In the genomic region with DNA sequence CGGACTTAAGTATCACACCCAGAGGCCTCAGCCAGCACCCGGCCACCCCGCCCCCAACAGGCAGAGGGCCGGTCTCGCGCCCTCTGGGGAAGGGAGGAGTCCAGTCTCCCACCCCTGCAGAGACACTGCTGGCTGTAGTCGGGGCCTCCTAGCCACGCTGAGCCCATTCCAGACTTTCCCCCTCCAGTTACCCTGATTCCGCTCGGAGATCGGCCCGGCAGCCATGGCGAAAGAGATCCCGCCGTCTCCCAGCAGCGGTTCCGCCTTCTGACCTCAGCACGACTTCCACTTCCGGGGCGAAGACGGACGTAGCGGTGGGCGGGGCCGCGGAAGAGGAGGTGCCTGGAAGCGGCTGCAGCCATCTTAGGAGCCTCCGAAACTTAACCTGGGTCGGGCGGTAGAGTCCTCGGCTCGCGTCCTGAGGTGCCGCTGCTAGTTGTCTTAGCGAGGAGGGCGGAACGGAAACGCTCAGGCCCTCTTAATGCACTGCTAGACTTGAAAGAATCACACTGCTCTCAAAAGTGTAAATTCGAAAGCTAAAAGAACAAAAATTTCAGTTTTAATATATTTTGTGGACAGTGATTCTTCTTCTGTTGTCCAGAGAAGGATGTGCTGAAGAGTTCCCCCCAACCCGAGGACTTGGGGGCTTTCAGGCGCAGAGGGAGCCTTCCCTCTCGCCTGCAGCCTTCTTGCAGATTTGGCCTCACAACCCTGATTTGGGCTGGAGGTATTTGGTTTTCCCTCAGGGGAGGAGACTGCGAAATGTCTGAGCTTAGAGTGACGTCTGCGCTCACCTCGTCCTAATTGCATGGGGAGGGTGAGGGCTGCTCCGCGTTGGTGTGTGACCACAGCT, we compare ENCODE assay signal across 8 cellular contexts. TPM values are rescaled to one million over a fixed set of nuclear protein-coding genes. Genes with fewer than 3 reads are reported as not detected.
A peak's percentile ranks its signal among the peaks of the same experiment; 100 is the strongest.
DNase-seq lines count a peak whose midpoint lies in the region; ATAC-seq and TF ChIP-seq lines count a peak whose summit lies in the region.

A gene with protein sequence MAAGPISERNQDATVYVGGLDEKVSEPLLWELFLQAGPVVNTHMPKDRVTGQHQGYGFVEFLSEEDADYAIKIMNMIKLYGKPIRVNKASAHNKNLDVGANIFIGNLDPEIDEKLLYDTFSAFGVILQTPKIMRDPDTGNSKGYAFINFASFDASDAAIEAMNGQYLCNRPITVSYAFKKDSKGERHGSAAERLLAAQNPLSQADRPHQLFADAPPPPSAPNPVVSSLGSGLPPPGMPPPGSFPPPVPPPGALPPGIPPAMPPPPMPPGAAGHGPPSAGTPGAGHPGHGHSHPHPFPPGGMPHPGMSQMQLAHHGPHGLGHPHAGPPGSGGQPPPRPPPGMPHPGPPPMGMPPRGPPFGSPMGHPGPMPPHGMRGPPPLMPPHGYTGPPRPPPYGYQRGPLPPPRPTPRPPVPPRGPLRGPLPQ (minus strand): TSS at position 269 of the 853 bp plus-strand sequence. CDS start 44 bp downstream, at position 225.

- ATAC-seq in GM19455 (IDR thresholded peaks at IDR 0.05; ENCODE audit: unreplicated experiment) (peak; percentile 88), right lobe of liver (peak; percentile 98 to 99 (median 98))

- peak within 1 kb of the TSS; percentile 90 to 98 (median 96) for H3K4me3 Mint-ChIP-seq in CD4-positive, alpha-beta memory T cell
- H3K4me3 Mint-ChIP-seq in activated CD4-positive, alpha-beta memory T cell treated with anti-CD3 and anti-CD28 coated beads for 36 hours, result peak within 1 kb of the TSS; percentile 98

- no peaks in the 10 kb centered on the region for H3K27me3 ChIP-seq in CD4-positive, alpha-beta memory T cell (ENCODE audit: insufficient read depth, low read length)
- no peaks in the 10 kb centered on the region for H3K27me3 ChIP-seq in dorsolateral prefrontal cortex
- no peaks in the 10 kb centered on the region for H3K27me3 ChIP-seq in right lobe of liver

- TF ChIP-seq POLR2A in right lobe of liver (IDR thresholded peaks at IDR 0.05), result peak; percentile 95

- H3K4me3 ChIP-seq in CD4-positive, alpha-beta memory T cell (ENCODE audit: low read length in 2 of 2), result peak within 1 kb of the TSS; percentile 80 to 86
- H3K4me3 ChIP-seq in dorsolateral prefrontal cortex, result peak within 1 kb of the TSS; percentile 73 to 100 (median 92)
- peak within 1 kb of the TSS; percentile 76 to 94 (median 91) for H3K4me3 ChIP-seq in right lobe of liver

- 0% methylated on average over 17 of the region's 48 CpGs for WGBS in right lobe of liver (ENCODE audit: insufficient coverage, low coverage, low lambda C conversion rate, missing lambda C conversion rate)

- H3K9me3 Mint-ChIP-seq in CD4-positive, alpha-beta memory T cell, result no peaks in the 10 kb centered on the region
- no peaks in the 10 kb centered on the region for H3K9me3 Mint-ChIP-seq in activated CD4-positive, alpha-beta memory T cell treated with anti-CD3 and anti-CD28 coated beads for 36 hours

- peak within 1 kb of the TSS; percentile 87 for H3K27ac ChIP-seq in CD4-positive, alpha-beta memory T cell (ENCODE audit: low read depth, low read length)
- peak within 1 kb of the TSS; percentile 78 to 99 (median 97) for H3K27ac ChIP-seq in dorsolateral prefrontal cortex
- peak within 1 kb of the TSS; percentile 89 to 99 (median 93) for H3K27ac ChIP-seq in right lobe of liver

- no peaks in the 10 kb centered on the region for H3K9me3 ChIP-seq in CD4-positive, alpha-beta memory T cell (ENCODE audit: control insufficient read depth in 1 of 2, low read length in 2 of 2)
- no peaks in the 10 kb centered on the region for H3K9me3 ChIP-seq in right lobe of liver

- intact Hi-C loops in CD4-positive, alpha-beta memory T cell (cut with micrococcal nuclease), result loop anchor here (1.0 kb wide), 3 partner anchors 12 to 40 kb away; a partner anchor contains a TSS
- intact Hi-C loops in activated CD4-positive, alpha-beta memory T cell treated with anti-CD3 and anti-CD28 coated beads for 36 hours (cut with micrococcal nuclease), result loop anchor here (1.0 kb wide), 4 partner anchors 9 to 39 kb away; a partner anchor contains a TSS
- intact Hi-C loops in dorsolateral prefrontal cortex (cut with DNase I) (loop anchor here in 1 of 2 donors (1.0 kb wide), 1 partner anchor 28 kb away; a partner anchor contains a TSS), right lobe of liver (cut with DNase I) (no loop called here)

- CTCF ChIA-PET in CD4-positive, alpha-beta memory T cell (lab: Charles Lee; ENCODE audit: partially characterized antibody), result interaction anchor here (1.0 to 2.2 kb wide), 4 partner anchors 34 to 259 kb away, joined by 3 to 13 read pairs (median 6); a partner anchor contains a TSS
- CTCF ChIA-PET in activated CD4-positive, alpha-beta memory T cell treated with anti-CD3 and anti-CD28 coated beads for 36 hours (lab: Charles Lee), result interaction anchor here (0.9 to 1.2 kb wide), 3 partner anchors 28 to 82 kb away, joined by 3 to 6 read pairs (median 4); a partner anchor contains a TSS

- peaks cover 32 to 45% of the 10 kb centered on the region in 2 donors for H3K36me3 Mint-ChIP-seq in CD4-positive, alpha-beta memory T cell
- peaks cover 33% of the 10 kb centered on the region for H3K36me3 Mint-ChIP-seq in activated CD4-positive, alpha-beta memory T cell treated with anti-CD3 and anti-CD28 coated beads for 36 hours

- peaks cover 40% of the 10 kb centered on the region for H3K4me1 ChIP-seq in CD4-positive, alpha-beta memory T cell (ENCODE audit: insufficient read depth, low read length)
- peaks cover 0 to 10% (median 3%) of the 10 kb centered on the region in 4 donors for H3K4me1 ChIP-seq in right lobe of liver

- POLR2A ChIA-PET in CD4-positive, alpha-beta memory T cell (lab: Charles Lee; ENCODE audit: partially characterized antibody), result interaction anchor here (0.8 to 6.6 kb wide), 26 partner anchors 9 to 702 kb away, joined by 3 to 176 read pairs (median 5); a partner anchor contains a TSS
- POLR2A ChIA-PET in activated CD4-positive, alpha-beta memory T cell treated with anti-CD3 and anti-CD28 coated beads for 36 hours (lab: Charles Lee), result interaction anchor here (0.6 to 2.8 kb wide), 7 partner anchors 9 to 437 kb away, joined by 3 to 34 read pairs (median 5); a partner anchor contains a TSS

- peaks cover 36% of the 10 kb centered on the region for H3K36me3 ChIP-seq in CD4-positive, alpha-beta memory T cell (ENCODE audit: insufficient read depth, low read length)
- H3K36me3 ChIP-seq in right lobe of liver, result peaks cover 20 to 37% (median 26%) of the 10 kb centered on the region in 4 donors

- peak within 1 kb of the TSS; percentile 95 to 98 (median 97) for H3K27ac Mint-ChIP-seq in CD4-positive, alpha-beta memory T cell
- H3K27ac Mint-ChIP-seq in activated CD4-positive, alpha-beta memory T cell treated with anti-CD3 and anti-CD28 coated beads for 36 hours, result peak within 1 kb of the TSS; percentile 87

- peaks cover 28 to 53% (median 41%) of the 10 kb centered on the region in 4 donors for H3K4me1 Mint-ChIP-seq in CD4-positive, alpha-beta memory T cell
- peaks cover 39% of the 10 kb centered on the region for H3K4me1 Mint-ChIP-seq in activated CD4-positive, alpha-beta memory T cell treated with anti-CD3 and anti-CD28 coated beads for 36 hours (ENCODE audit: low read depth)

- TF ChIP-seq CTCF in dorsolateral prefrontal cortex (IDR thresholded peaks at IDR 0.05 in 54 of 56, conservative IDR thresholded peaks at IDR 0.05 in 2 of 56; ENCODE audit: low read depth in 1 of 56, partially characterized antibody in 56 of 56) (peak in 50 of 56 donors; percentile 6 to 64 (median 38)), right lobe of liver (IDR thresholded peaks at IDR 0.05) (peak in 1 of 4 donors; percentile 9)

- H3K27me3 Mint-ChIP-seq in CD4-positive, alpha-beta memory T cell, result peaks cover 3% of the 10 kb centered on the region in 2 donors
- no peaks in the 10 kb centered on the region for H3K27me3 Mint-ChIP-seq in activated CD4-positive, alpha-beta memory T cell treated with anti-CD3 and anti-CD28 coated beads for 36 hours

- peak; percentile 93 to 97 (median 94) for DNase-seq in CD4-positive, alpha-beta memory T cell
- peak; percentile 92 for DNase-seq in HK-2 (ENCODE audit: unreplicated experiment)
- peak; percentile 94 for DNase-seq in NCI-H82 treated with DMSO at 0.1 percent for 48 hours (lab: John Stamatoyannopoulos, UW; ENCODE audit: unreplicated experiment)
- peak; percentile 97 for DNase-seq in activated CD4-positive, alpha-beta memory T cell treated with anti-CD3 and anti-CD28 coated beads for 36 hours
- DNase-seq in dorsolateral prefrontal cortex, result peak; percentile 95 to 99 (median 97)
- peak; percentile 96 to 97 (median 97) for DNase-seq in right lobe of liver
- peak; percentile 96 for DNase-seq in stimulated activated CD4-positive, alpha-beta T cell treated with anti-CD3 and anti-CD28 coated beads, Interleukin-4, amount 100 ng/mL, for 24 hours

RNA-seq across cellular contexts. Expression of the gene that starts here (rescaled TPM):
- total RNA-seq in CD4-positive, alpha-beta memory T cell, result 10 to 100 TPM; 47.7 to 48.8 TPM
- polyA plus RNA-seq in CD4-positive, alpha-beta memory T cell, result 100 to 1,000 TPM in 1 of 2 donors, 10 to 100 TPM in 1; 82.2 to 112 TPM
- total RNA-seq in activated CD4-positive, alpha-beta memory T cell treated with anti-CD3 and anti-CD28 coated beads for 36 hours, result 10 to 100 TPM; 72.7 to 75.7 TPM
- total RNA-seq in dorsolateral prefrontal cortex, result 10 to 100 TPM; 17.5 to 36.2 (median 25.7) TPM
- total RNA-seq in right lobe of liver, result 10 to 100 TPM in 5 of 6 experiments, 1 to 10 TPM in 1; 8.2 to 18.5 (median 12.2) TPM

Comparison
In these comparisons a context has a peak if more than half of its experiments do, and no peak if none do; other contexts are left out.
1. Peak in every context shown above with its lines: DNase-seq, ATAC-seq, H3K4me3 ChIP-seq and H3K27ac ChIP-seq.
2. intact Hi-C loops: an anchor here in CD4-positive, alpha-beta memory T cell (1.0 kb wide) and activated CD4-positive, alpha-beta memory T cell treated with anti-CD3 and anti-CD28 coated beads for 36 hours (1.0 kb wide); none called in right lobe of liver.